In the genomic region with DNA sequence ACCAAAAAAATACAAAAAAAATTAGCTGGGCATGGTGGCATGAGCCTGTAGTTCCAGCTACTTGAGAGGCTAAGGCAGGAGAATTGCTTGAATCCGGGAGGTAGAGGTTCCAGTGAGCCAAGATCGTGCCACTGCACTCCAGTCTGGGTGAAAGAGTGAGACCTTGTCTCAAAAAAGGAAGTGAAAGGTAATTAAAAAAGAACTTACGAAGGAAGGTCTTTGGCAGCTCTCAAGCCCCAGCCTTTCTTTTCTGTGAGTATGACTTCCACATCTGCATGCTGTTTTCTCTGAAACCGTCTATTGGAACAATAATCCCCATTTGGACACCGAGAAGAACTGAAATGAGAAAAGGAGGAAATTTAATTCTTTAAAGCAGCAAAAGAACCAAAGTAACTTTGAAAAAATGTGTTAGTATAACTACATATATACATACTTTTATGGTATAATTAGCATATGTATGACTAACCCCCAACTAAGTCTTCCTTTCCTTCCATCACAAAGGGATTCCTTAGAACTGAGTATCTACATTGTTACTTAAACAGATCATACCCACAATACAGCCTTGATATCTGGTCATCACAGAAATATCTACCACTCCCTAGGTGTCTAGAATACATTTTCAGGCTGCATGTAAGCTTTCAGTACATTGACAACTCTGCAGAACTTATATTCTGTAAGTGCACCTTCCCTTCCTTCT, we compare ENCODE assay signal across 14 cellular contexts. TPM values are rescaled to one million over a fixed set of nuclear protein-coding genes. Genes with fewer than 3 reads are reported as not detected.
A peak's percentile ranks its signal among the peaks of the same experiment; 100 is the strongest.
DNase-seq lines count a peak whose midpoint lies in the region; ATAC-seq and TF ChIP-seq lines count a peak whose summit lies in the region.
"Had no signal": no experiment of that assay in that cellular context is flagged by ENCODE, and none has a peak within 500 bp of the region (broad histone marks: within the 10 kb centered on the region; RNA-seq: fewer than 3 reads in every experiment).

No MANE protein-coding gene starts in this region.

- H3K36me3 Mint-ChIP-seq in activated T-helper 17 cell treated with anti-CD3 and anti-CD28 coated beads, Interleukin-2, amount 50 U/mL, for 72 hours (ENCODE audit: low read depth), result peaks cover 91% of the 10 kb centered on the region
- peaks cover 31 to 67% of the 10 kb centered on the region in 2 donors for H3K36me3 Mint-ChIP-seq in CD4-positive, alpha-beta memory T cell

- peaks cover 23% of the 10 kb centered on the region for H3K4me1 ChIP-seq in ES-I3 (ENCODE audit: insufficient read depth, low read length)
- peaks cover 9% of the 10 kb centered on the region for H3K4me1 ChIP-seq in CD4-positive, alpha-beta memory T cell (ENCODE audit: insufficient read depth, low read length)

- intact Hi-C loops in CD4-positive, alpha-beta memory T cell (cut with micrococcal nuclease), result loop anchor here (10.0 kb wide), 1 partner anchor 211 kb away; no protein-coding TSS in a partner anchor

- H3K9me3 ChIP-seq in ES-I3 (ENCODE audit: control insufficient read depth, insufficient read depth, low read length), result no peaks in the 10 kb centered on the region
- no peaks in the 10 kb centered on the region for H3K9me3 ChIP-seq in CD4-positive, alpha-beta memory T cell (ENCODE audit: control insufficient read depth in 1 of 2, low read length in 2 of 2)
- H3K9me3 ChIP-seq: left lung had no signal

- no peaks in the 10 kb centered on the region for H3K27me3 ChIP-seq in kidney epithelial cell (ENCODE audit: control insufficient read depth, insufficient read depth, low read length)
- no peaks in the 10 kb centered on the region for H3K27me3 ChIP-seq in CD4-positive, alpha-beta memory T cell (ENCODE audit: insufficient read depth, low read length)
- H3K27me3 ChIP-seq: left lung had no signal

- POLR2A ChIA-PET in CD4-positive, alpha-beta memory T cell (lab: Charles Lee; ENCODE audit: partially characterized antibody), result interaction anchor here (1.9 kb wide), 1 partner anchor 50 kb away, joined by 7 read pairs; a partner anchor contains a TSS

- no peak overlapping the region for H3K4me3 ChIP-seq in kidney epithelial cell (ENCODE audit: low read depth, low read length)
- no peak overlapping the region for H3K4me3 ChIP-seq in CD4-positive, alpha-beta memory T cell (ENCODE audit: low read length in 2 of 2)
- H3K4me3 ChIP-seq: left lung had no signal

- no peaks in the 10 kb centered on the region for H3K27me3 Mint-ChIP-seq in activated T-helper 17 cell treated with anti-CD3 and anti-CD28 coated beads, Interleukin-2, amount 50 U/mL, for 72 hours
- H3K27me3 Mint-ChIP-seq in CD4-positive, alpha-beta memory T cell, result no peaks in the 10 kb centered on the region

- peak overlapping the region; percentile 8; the same call in 1 of the 2 replicates for H3K9ac ChIP-seq in ES-I3 (ENCODE audit: low read depth, low read length)

- CTCF ChIA-PET in CD4-positive, alpha-beta memory T cell (lab: Charles Lee; ENCODE audit: partially characterized antibody), result interaction anchor here (0.9 to 1.2 kb wide), 2 partner anchors 17 to 214 kb away, joined by 3 to 4 read pairs; no protein-coding TSS in a partner anchor

- H3K27ac Mint-ChIP-seq in activated T-helper 17 cell treated with anti-CD3 and anti-CD28 coated beads, Interleukin-2, amount 50 U/mL, for 72 hours, result peak overlapping the region; percentile 38
- peak overlapping the region in 1 of 7 donors; percentile 28 for H3K27ac Mint-ChIP-seq in CD4-positive, alpha-beta memory T cell

- TF ChIP-seq CTCF in kidney epithelial cell (IDR thresholded peaks at IDR 0.05; ENCODE audit: insufficient read depth, low read length, poor library complexity, severe bottlenecking), result no peak

- H3K36me3 ChIP-seq in ES-I3 (ENCODE audit: insufficient read depth, low read length), result peaks cover 9% of the 10 kb centered on the region; the same call in 1 of the 2 replicates
- H3K36me3 ChIP-seq in kidney epithelial cell (ENCODE audit: control insufficient read depth, insufficient read depth, low read length), result no peaks in the 10 kb centered on the region
- peaks cover 31% of the 10 kb centered on the region for H3K36me3 ChIP-seq in CD4-positive, alpha-beta memory T cell (ENCODE audit: insufficient read depth, low read length)

- H3K27ac ChIP-seq in CD4-positive, alpha-beta memory T cell (ENCODE audit: low read depth, low read length), result no peak overlapping the region
- H3K27ac ChIP-seq: left lung had no signal

- no peak overlapping the region for H3K4me3 Mint-ChIP-seq in activated T-helper 17 cell treated with anti-CD3 and anti-CD28 coated beads, Interleukin-2, amount 50 U/mL, for 72 hours
- no peak overlapping the region for H3K4me3 Mint-ChIP-seq in CD4-positive, alpha-beta memory T cell

- DNase-seq in LHCN-M2 (ENCODE audit: low read depth) (peak; percentile 47), kidney epithelial cell (ENCODE audit: low read depth) (peak; percentile 14), putamen (ENCODE audit: low spot score) (no peak)
- DNase-seq in CD4-positive, alpha-beta memory T cell, result no peak
- DNase-seq: activated T-cell treated with anti-CD3 and anti-CD28 coated beads, Interleukin-2, amount 50 U/mL, for 48 hours; DMS53; left lung; NCI-H2029; right cardiac atrium; T-helper 2 cell had no signal

- H3K4me1 Mint-ChIP-seq in activated T-helper 17 cell treated with anti-CD3 and anti-CD28 coated beads, Interleukin-2, amount 50 U/mL, for 72 hours, result no peaks in the 10 kb centered on the region
- peaks cover 12 to 18% (median 16%) of the 10 kb centered on the region in 4 donors for H3K4me1 Mint-ChIP-seq in CD4-positive, alpha-beta memory T cell

- no peaks in the 10 kb centered on the region for H3K9me3 Mint-ChIP-seq in activated T-helper 17 cell treated with anti-CD3 and anti-CD28 coated beads, Interleukin-2, amount 50 U/mL, for 72 hours
- no peaks in the 10 kb centered on the region for H3K9me3 Mint-ChIP-seq in CD4-positive, alpha-beta memory T cell

- ATAC-seq in activated T-helper 17 cell treated with anti-CD3 and anti-CD28 coated beads, Interleukin-2, amount 50 U/mL, for 72 hours (replicated peaks), result no peak
- no peak for ATAC-seq in HG02870 (IDR thresholded peaks at IDR 0.05; ENCODE audit: unreplicated experiment)
- ATAC-seq in GM21737 (IDR thresholded peaks at IDR 0.05; ENCODE audit: unreplicated experiment), result no peak
- ATAC-seq: left lung, right cardiac atrium had no signal

RNA-seq across cellular contexts. Expression of a gene that starts 50.1 kb away (rescaled TPM):
- total RNA-seq in LHCN-M2 (2014; rRNA removed) (18.3 and 23.1 TPM in 2 replicates), kidney epithelial cell (25.0 and 31.1 TPM in 2 replicates)
- polyA plus RNA-seq in LHCN-M2 (2012), result 10.1 TPM
- 10 to 100 TPM; 28.8 to 33.1 TPM for total RNA-seq in activated T-helper 17 cell treated with anti-CD3 and anti-CD28 coated beads, Interleukin-2, amount 50 U/mL, for 72 hours
- total RNA-seq in CD4-positive, alpha-beta memory T cell, result 10 to 100 TPM; 74.0 to 74.1 TPM
- 10 to 100 TPM in 1 of 2 donors, 1 to 10 TPM in 1; 3.4 to 25.9 TPM for polyA plus RNA-seq in CD4-positive, alpha-beta memory T cell

Comparison
In these comparisons a context has a peak if more than half of its experiments do, and no peak if none do; other contexts are left out.
1. DNase-seq: peak in LHCN-M2 (single experiment) and kidney epithelial cell (single experiment); none in putamen (single experiment) and CD4-positive, alpha-beta memory T cell (0 of 5).